Comparison of ENCODE assay signal across 19 cellular contexts in genomic region chr6:156974897-156975296, GRCh38.
A peak's percentile ranks its signal among the peaks of the same experiment; 100 is the strongest.
DNase-seq lines count a peak whose midpoint lies in the region; ATAC-seq, FAIRE-seq and TF ChIP-seq lines count a peak whose summit lies in the region.
"Had no signal": no experiment of that assay in that cellular context is flagged by ENCODE, and none has a peak within 500 bp of the region (broad histone marks: within the 10 kb centered on the region; RNA-seq: fewer than 3 reads in every experiment).

No MANE protein-coding gene starts in this region.

- H3K4me3 Mint-ChIP-seq in CD4-positive, CD25-positive, alpha-beta regulatory T cell = peak overlapping the region; percentile 33 to 84 (median 49)
- H3K4me3 Mint-ChIP-seq in T-helper 17 cell = peak overlapping the region; percentile 83
- H3K4me3 Mint-ChIP-seq: neural crest cell, type B pancreatic cell had no signal

- TF ChIP-seq CTCF in fibroblast of villous mesenchyme (IDR thresholded peaks at IDR 0.05; ENCODE audit: insufficient read depth, low read depth, low read length) = no peak
- TF ChIP-seq CTCF in spleen (IDR thresholded peaks at IDR 0.05 in 8 of 11, conservative IDR thresholded peaks at IDR 0.05 in 3 of 11) = no peak

- no peak for TF ChIP-seq POLR2A in GM12891 (IDR thresholded peaks at IDR 0.05; ENCODE audit: low read depth, low read length)
- no peak for TF ChIP-seq POLR2A in spleen (IDR thresholded peaks at IDR 0.05)

- peak; percentile 28 for FAIRE-seq in GM12891 (lab: Jason Lieb, UNC)
- FAIRE-seq: small intestine had no signal

- H3K9me3 Mint-ChIP-seq in CD4-positive, CD25-positive, alpha-beta regulatory T cell = no peaks in the 10 kb centered on the region
- H3K9me3 Mint-ChIP-seq: neural crest cell, type B pancreatic cell had no signal

- no peaks in the 10 kb centered on the region for H3K27me3 ChIP-seq in CD4-positive, CD25-positive, alpha-beta regulatory T cell (ENCODE audit: control insufficient read depth, insufficient read depth, low read length)
- H3K27me3 ChIP-seq in spleen (replicated peaks in 1 of 7) = no peaks in the 10 kb centered on the region
- H3K27me3 ChIP-seq: body of pancreas had no signal

- no peaks in the 10 kb centered on the region for H3K9me3 ChIP-seq in CD4-positive, CD25-positive, alpha-beta regulatory T cell (ENCODE audit: control insufficient read depth in 2 of 2, low read length in 2 of 2)
- H3K9me3 ChIP-seq in T-helper 17 cell (ENCODE audit: control insufficient read depth, low read length, poor library complexity, severe bottlenecking) (no peaks in the 10 kb centered on the region), spleen (no peaks in the 10 kb centered on the region)
- H3K9me3 ChIP-seq: body of pancreas had no signal

- no peak for DNase-seq in CD4-positive, CD25-positive, alpha-beta regulatory T cell
- DNase-seq in GM12891 (ENCODE audit: insufficient read length, low spot score) (no peak), T-helper 17 cell (no peak), fibroblast of villous mesenchyme (ENCODE audit: low read depth) (peak; percentile 33), nucleus accumbens (lab: John Stamatoyannopoulos, UW) (no peak), spleen (no peak), NCI-H1092 treated with DMSO at 0.1 percent for 48 hours (lab: John Stamatoyannopoulos, UW) (no peak)
- DNase-seq: activated CD4-positive, alpha-beta T cell treated with anti-CD3 and anti-CD28 coated beads for 4 hours; body of pancreas; COR-L47; DMS79 treated with DMSO at 0.1 percent for 48 hours; HCEC 1CT; left colon; midbrain; NCI-H510A; small intestine; stimulated activated CD4-positive, alpha-beta T cell treated with anti-CD3 and anti-CD28 coated beads, Interleukin-4, amount 100 ng/mL, for 1 hour had no signal

- H3K36me3 ChIP-seq in CD4-positive, CD25-positive, alpha-beta regulatory T cell (ENCODE audit: control insufficient read depth, insufficient read depth, low read length) = no peaks in the 10 kb centered on the region
- H3K36me3 ChIP-seq in spleen = no peaks in the 10 kb centered on the region

- no peaks in the 10 kb centered on the region for H3K27me3 Mint-ChIP-seq in CD4-positive, CD25-positive, alpha-beta regulatory T cell
- H3K27me3 Mint-ChIP-seq in T-helper 17 cell = no peaks in the 10 kb centered on the region
- H3K27me3 Mint-ChIP-seq: type B pancreatic cell had no signal

- no peak overlapping the region for H3K27ac ChIP-seq in CD4-positive, CD25-positive, alpha-beta regulatory T cell (ENCODE audit: insufficient read depth, low read length, poor library complexity, severe bottlenecking)
- peak overlapping the region in 4 of 8 donors; percentile 4 to 50 (median 27) for H3K27ac ChIP-seq in spleen
- H3K27ac ChIP-seq: body of pancreas had no signal

- H3K4me1 Mint-ChIP-seq in CD4-positive, CD25-positive, alpha-beta regulatory T cell = peaks cover 52 to 88% (median 73%) of the 10 kb centered on the region in 4 donors
- H3K4me1 Mint-ChIP-seq in T-helper 17 cell = peaks cover 49% of the 10 kb centered on the region

- intact Hi-C loops in spleen (cut with DNase I; ENCODE audit: low total_unique reads) = no loop called here

- peak overlapping the region in 2 of 3 donors; percentile 12 to 30 for H3K27ac Mint-ChIP-seq in CD4-positive, CD25-positive, alpha-beta regulatory T cell
- H3K27ac Mint-ChIP-seq in T-helper 17 cell = peak overlapping the region; percentile 86
- H3K27ac Mint-ChIP-seq: type B pancreatic cell had no signal

- H3K4me1 ChIP-seq in CD4-positive, CD25-positive, alpha-beta regulatory T cell (ENCODE audit: control insufficient read depth, insufficient read depth, low read length, poor library complexity, severe bottlenecking) = peaks cover 22% of the 10 kb centered on the region
- peaks cover 13 to 100% (median 93%) of the 10 kb centered on the region in 6 donors for H3K4me1 ChIP-seq in spleen

- H3K36me3 Mint-ChIP-seq in CD4-positive, CD25-positive, alpha-beta regulatory T cell = no peaks in the 10 kb centered on the region
- H3K36me3 Mint-ChIP-seq in T-helper 17 cell (ENCODE audit: low read depth) = no peaks in the 10 kb centered on the region

- peak overlapping the region; percentile 32 for H3K4me3 ChIP-seq in CD4-positive, CD25-positive, alpha-beta regulatory T cell (ENCODE audit: low read depth, low read length)
- H3K4me3 ChIP-seq in fibroblast of villous mesenchyme (ENCODE audit: low read depth, low read length) = no peak overlapping the region
- H3K4me3 ChIP-seq in spleen = peak overlapping the region in 1 of 8 donors; percentile 27
- H3K4me3 ChIP-seq: body of pancreas had no signal

- WGBS in spleen, 5 donors = 57 to 84% (median 84%) methylated on average over 2 of the region's 2 CpGs

- ATAC-seq in CD4-positive, CD25-positive, alpha-beta regulatory T cell (ENCODE audit: low read depth in 2 of 2) = no peak
- ATAC-seq in T-helper 17 cell = no peak
- ATAC-seq: body of pancreas, left colon had no signal

TF ChIP-seq in GM12891, 5 proteins besides CTCF, POLR2A, EP300 and RAD21:
- TF ChIP-seq TAF1 (IDR thresholded peaks at IDR 0.05; ENCODE audit: low read depth, low read length) = no peak
- no peak for TF ChIP-seq POLR2AphosphoS5 (IDR thresholded peaks at IDR 0.05; ENCODE audit: low read depth, low read length)
- no peak for TF ChIP-seq SPI1 (IDR thresholded peaks at IDR 0.05; ENCODE audit: low read depth, low read length)
- TF ChIP-seq POU2F2 (IDR thresholded peaks at IDR 0.05; ENCODE audit: low read depth, low read length) = no peak
- no peak for TF ChIP-seq PAX5 (IDR thresholded peaks at IDR 0.05; ENCODE audit: insufficient read depth, low read length, severe bottlenecking)
